ENCODE assay signal across 36 cellular contexts in genomic region chr11:8614497-8614896, GRCh38. TPM values are rescaled to one million over a fixed set of nuclear protein-coding genes. Genes with fewer than 3 reads are reported as not detected.
DNase-seq lines count a peak whose midpoint lies in the region; ATAC-seq and TF ChIP-seq lines count a peak whose summit lies in the region.
"Had no signal": no experiment of that assay in that cellular context is flagged by ENCODE, and none has a peak within 500 bp of the region (broad histone marks: within the 10 kb centered on the region; RNA-seq: fewer than 3 reads in every experiment).

No MANE protein-coding gene starts in this region.

- no peaks in the 10 kb centered on the region for H3K27me3 Mint-ChIP-seq in activated naive CD4-positive, alpha-beta T cell treated with anti-CD3 and anti-CD28 coated beads, Interleukin-2, amount 50 U/mL, for 24 hours
- H3K27me3 Mint-ChIP-seq in endothelial cell (ENCODE audit: unreplicated experiment): peaks cover 8% of the 10 kb centered on the region
- H3K27me3 Mint-ChIP-seq: B cell; CD4-positive, alpha-beta memory T cell; CD4-positive, alpha-beta T cell; CD4-positive, CD25-positive, alpha-beta regulatory T cell; CD8-positive, alpha-beta memory T cell had no signal

- no peak for ATAC-seq in HG02678 (IDR thresholded peaks at IDR 0.05; ENCODE audit: unreplicated experiment)
- ATAC-seq: A549; CD8-positive, alpha-beta T cell had no signal

- no peak for TF ChIP-seq CTCF in endothelial cell (IDR thresholded peaks at IDR 0.05; ENCODE audit: unreplicated experiment)
- no peak for TF ChIP-seq CTCF in vagina (IDR thresholded peaks at IDR 0.05)
- no peak for TF ChIP-seq CTCF in GM10266 (IDR thresholded peaks at IDR 0.05; ENCODE audit: control insufficient read depth, insufficient read depth, low read depth, missing control alignments)

- peaks cover 0 to 16% of the 10 kb centered on the region in 2 donors for H3K36me3 ChIP-seq in vagina
- H3K36me3 ChIP-seq: BE2C had no signal

- H3K9me3 Mint-ChIP-seq in activated naive CD4-positive, alpha-beta T cell treated with anti-CD3 and anti-CD28 coated beads, Interleukin-2, amount 50 U/mL, for 24 hours: no peaks in the 10 kb centered on the region
- H3K9me3 Mint-ChIP-seq in endothelial cell (ENCODE audit: unreplicated experiment): no peaks in the 10 kb centered on the region
- H3K9me3 Mint-ChIP-seq: CD14-positive monocyte; CD4-positive, alpha-beta T cell; CD8-positive, alpha-beta memory T cell; CD8-positive, alpha-beta T cell had no signal

- intact Hi-C loops in vagina (cut with DNase I): no loop called here

- no peak overlapping the region for H3K27ac Mint-ChIP-seq in activated naive CD4-positive, alpha-beta T cell treated with anti-CD3 and anti-CD28 coated beads, Interleukin-2, amount 50 U/mL, for 24 hours
- peak overlapping the region; percentile 92 for H3K27ac Mint-ChIP-seq in endothelial cell (ENCODE audit: unreplicated experiment)
- H3K27ac Mint-ChIP-seq: B cell; CD8-positive, alpha-beta memory T cell; CD8-positive, alpha-beta T cell had no signal

- no peak for TF ChIP-seq POLR2A in vagina (IDR thresholded peaks at IDR 0.05)

- H3K36me3 Mint-ChIP-seq in activated naive CD4-positive, alpha-beta T cell treated with anti-CD3 and anti-CD28 coated beads, Interleukin-2, amount 50 U/mL, for 24 hours: peaks cover 9% of the 10 kb centered on the region
- H3K36me3 Mint-ChIP-seq in endothelial cell (ENCODE audit: low read depth, unreplicated experiment): peaks cover 17% of the 10 kb centered on the region

- no peak for DNase-seq in activated naive CD4-positive, alpha-beta T cell treated with Interleukin-2 at 50 U/mL for 16 hours
- DNase-seq in endothelial cell (ENCODE audit: low spot score) (no peak), islet precursor cell (peak; percentile 21), vagina (ENCODE audit: extremely low spot score in 2 of 2) (peak; percentile 64 to 69), NCI-H1930 (lab: John Stamatoyannopoulos, UW) (no peak), GM10266 (ENCODE audit: extremely low spot score) (no peak)
- DNase-seq: 8988T; ACHN; AML-193; BE2C; C1 segment of cervical spinal cord; Caco-2; Calu3; CD4-positive, alpha-beta memory T cell; CD4-positive, alpha-beta T cell; CD4-positive, CD25-positive, alpha-beta regulatory T cell; CD8-positive, alpha-beta memory T cell; CD8-positive, alpha-beta T cell; COR-L47; DMS 273 treated with DMSO at 0.1 percent for 48 hours; DMS153; DMS53; DMS79; DMS79 treated with DMSO at 0.1 percent for 48 hours; DND-41; EL had no signal

- no peak overlapping the region for H3K4me3 ChIP-seq in vagina
- H3K4me3 ChIP-seq: A549; BLaER1; BLaER1 treated with 17β-estradiol and CSF1 and Interleukin-3, amounts not matched to agents 10 nM and 100 nM had no signal

- no peak overlapping the region for H3K27ac ChIP-seq in vagina
- H3K27ac ChIP-seq: 22Rv1; A549; BLaER1; BLaER1 treated with 17β-estradiol and CSF1 and Interleukin-3, amounts not matched to agents 10 nM and 100 nM; C4-2B had no signal

- no peaks in the 10 kb centered on the region for H3K9me3 ChIP-seq in vagina
- H3K9me3 ChIP-seq: A549; BE2C; BLaER1; BLaER1 treated with 17β-estradiol and CSF1 and Interleukin-3, amounts not matched to agents 10 nM and 100 nM; Caco-2 had no signal

- H3K4me1 ChIP-seq in vagina: peaks cover 6% of the 10 kb centered on the region
- H3K4me1 ChIP-seq: A549, BE2C, Caco-2 had no signal

- peaks cover 9% of the 10 kb centered on the region for H3K4me1 Mint-ChIP-seq in activated naive CD4-positive, alpha-beta T cell treated with anti-CD3 and anti-CD28 coated beads, Interleukin-2, amount 50 U/mL, for 24 hours
- H3K4me1 Mint-ChIP-seq in endothelial cell (ENCODE audit: unreplicated experiment): peaks cover 44% of the 10 kb centered on the region
- H3K4me1 Mint-ChIP-seq: B cell had no signal

- H3K4me3 Mint-ChIP-seq in activated naive CD4-positive, alpha-beta T cell treated with anti-CD3 and anti-CD28 coated beads, Interleukin-2, amount 50 U/mL, for 24 hours: peak overlapping the region; percentile 13
- peak overlapping the region; percentile 44 for H3K4me3 Mint-ChIP-seq in endothelial cell (ENCODE audit: unreplicated experiment)
- H3K4me3 Mint-ChIP-seq: B cell; CD14-positive monocyte; CD4-positive, alpha-beta memory T cell; CD4-positive, alpha-beta T cell; CD4-positive, CD25-positive, alpha-beta regulatory T cell; CD8-positive, alpha-beta memory T cell; CD8-positive, alpha-beta T cell had no signal

- no peaks in the 10 kb centered on the region for H3K27me3 ChIP-seq in vagina
- H3K27me3 ChIP-seq: BE2C; BLaER1; BLaER1 treated with 17β-estradiol and CSF1 and Interleukin-3, amounts not matched to agents 10 nM and 100 nM had no signal

RNA-seq across cellular contexts. Expression of gene STK33, which starts 20.5 kb away (rescaled TPM):
- total RNA-seq in endothelial cell (ENCODE audit: unreplicated experiment): 17.9 TPM
- total RNA-seq in vagina: 11.5 TPM
- total RNA-seq: A673; CD4-positive, alpha-beta memory T cell; CD4-positive, alpha-beta T cell had no signal

Comparison
In these comparisons a context has a peak if more than half of its experiments do, and no peak if none do; other contexts are left out.
1. DNase-seq: peak in islet precursor cell (single experiment) and vagina (2 of 2); none in activated naive CD4-positive, alpha-beta T cell treated with Interleukin-2 at 50 U/mL for 16 hours (single experiment), endothelial cell (single experiment), NCI-H1930 (0 of 2) and GM10266 (single experiment).